8 cellular contexts compared by ENCODE assay signal in the genomic region with DNA sequence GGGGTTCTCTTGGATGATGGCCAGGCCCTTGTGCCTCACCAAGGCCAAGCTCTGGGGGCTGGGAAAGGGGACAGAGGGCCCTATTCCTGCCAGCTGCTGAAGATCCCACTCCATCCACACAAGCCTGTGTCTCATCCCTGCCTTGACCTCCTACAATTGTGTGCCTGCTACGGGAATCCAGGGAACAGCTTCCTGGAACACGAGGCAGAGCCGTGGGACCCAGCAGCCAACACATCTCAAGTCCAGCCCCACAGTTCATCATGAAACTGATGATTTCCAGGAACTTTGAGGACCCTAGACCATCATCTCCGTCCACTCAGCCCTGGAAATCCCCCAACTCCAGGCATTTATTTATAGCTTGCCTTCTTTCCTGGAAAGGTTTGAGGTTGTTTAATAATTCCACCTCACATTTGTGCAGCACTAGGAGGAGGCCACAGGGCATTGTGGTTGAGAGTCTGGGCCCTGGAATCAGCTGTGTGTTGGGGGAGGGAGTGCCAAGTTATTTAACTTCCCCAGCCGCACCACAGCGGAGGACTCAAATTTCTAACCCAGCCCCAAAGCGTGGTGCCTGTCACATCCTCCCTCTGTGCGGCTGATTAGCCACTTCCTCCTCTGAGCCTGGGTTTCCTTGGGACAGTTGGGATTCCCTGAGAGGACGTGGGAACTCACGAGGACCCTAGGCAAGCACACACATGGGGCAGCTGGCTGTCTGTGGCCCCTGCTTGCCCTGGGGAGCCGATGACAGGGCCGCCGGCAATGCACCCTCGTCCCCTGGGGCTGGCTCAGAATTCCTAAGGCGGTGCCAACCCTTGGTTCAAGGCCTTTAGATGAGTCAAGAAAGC. TPM values are rescaled to one million over a fixed set of nuclear protein-coding genes. Genes with fewer than 3 reads are reported as not detected.
DNase-seq lines count a peak whose midpoint lies in the region; ATAC-seq and TF ChIP-seq lines count a peak whose summit lies in the region.

No MANE protein-coding gene starts in this region.

- no peaks in the 10 kb centered on the region for H3K9me3 ChIP-seq in fibroblast of lung (ENCODE audit: control insufficient read depth, insufficient read depth, low read depth, low read length)
- H3K9me3 ChIP-seq in naive thymus-derived CD4-positive, alpha-beta T cell (ENCODE audit: control insufficient read depth in 2 of 3, low read length in 3 of 3): no peaks in the 10 kb centered on the region

- TF ChIP-seq CTCF in fibroblast of lung (conservative IDR thresholded peaks at IDR 0.05 in 1 of 2, IDR thresholded peaks at IDR 0.05 in 1 of 2; ENCODE audit: low read depth in 1 of 2, low read length in 2 of 2): no peak

- H3K27me3 Mint-ChIP-seq in naive thymus-derived CD4-positive, alpha-beta T cell: peaks cover 0 to 20% (median 7%) of the 10 kb centered on the region in 5 donors

- no peaks in the 10 kb centered on the region for H3K36me3 ChIP-seq in fibroblast of lung (ENCODE audit: control insufficient read depth, insufficient read depth, low read length)
- no peaks in the 10 kb centered on the region for H3K36me3 ChIP-seq in naive thymus-derived CD4-positive, alpha-beta T cell (ENCODE audit: control insufficient read depth in 2 of 3, insufficient read depth in 3 of 3, low read length in 3 of 3)

- H3K36me3 Mint-ChIP-seq in naive thymus-derived CD4-positive, alpha-beta T cell: no peaks in the 10 kb centered on the region

- peak overlapping the region in 1 of 10 donors; percentile 33 for H3K4me3 Mint-ChIP-seq in naive thymus-derived CD4-positive, alpha-beta T cell

- H3K27ac ChIP-seq in fibroblast of lung (ENCODE audit: insufficient read depth, low read length): peak overlapping the region; percentile 62
- no peak overlapping the region for H3K27ac ChIP-seq in naive thymus-derived CD4-positive, alpha-beta T cell (ENCODE audit: low read depth, low read length)

- DNase-seq in CMK (ENCODE audit: low read depth) (peak; percentile 71), SW480 (ENCODE audit: low spot score) (peak; percentile 80), fibroblast of lung (ENCODE audit: low read depth in 2 of 2) (peak; percentile 87 to 97), NCI-H2081 (lab: John Stamatoyannopoulos, UW) (no peak)
- DNase-seq in naive thymus-derived CD4-positive, alpha-beta T cell: no peak
- DNase-seq in activated CD8-positive, alpha-beta memory T cell treated with anti-CD3 and anti-CD28 coated beads, Interleukin-2, amount 50 U/mL, for 48 hours: no peak

- peak; percentile 59 for ATAC-seq in HG03354 (IDR thresholded peaks at IDR 0.05; ENCODE audit: poor library complexity, severe bottlenecking, unreplicated experiment)
- peak; percentile 75 for ATAC-seq in naive thymus-derived CD4-positive, alpha-beta T cell
- ATAC-seq in GM18861 (IDR thresholded peaks at IDR 0.05; ENCODE audit: unreplicated experiment): no peak

- POLR2A ChIA-PET in naive thymus-derived CD4-positive, alpha-beta T cell (lab: Charles Lee): no interaction called here

- peak overlapping the region; percentile 56 for H2AFZ ChIP-seq in fibroblast of lung (ENCODE audit: low read length)

- peaks cover 24% of the 10 kb centered on the region for H3K4me1 ChIP-seq in fibroblast of lung (ENCODE audit: control insufficient read depth, extremely low read depth, insufficient read depth, low read length)
- H3K4me1 ChIP-seq in naive thymus-derived CD4-positive, alpha-beta T cell (ENCODE audit: control insufficient read depth in 2 of 2, insufficient read depth in 2 of 2, low read length in 2 of 2): peaks cover 0 to 4% of the 10 kb centered on the region in 2 donors

- no peaks in the 10 kb centered on the region for H3K9me3 Mint-ChIP-seq in naive thymus-derived CD4-positive, alpha-beta T cell

- intact Hi-C loops in naive thymus-derived CD4-positive, alpha-beta T cell (cut with micrococcal nuclease): loop anchor here in 1 of 2 donors (10.0 kb wide), 1 partner anchor 127 kb away; no protein-coding TSS in a partner anchor

- H3K9ac ChIP-seq in fibroblast of lung (ENCODE audit: insufficient read depth, low read length): no peak overlapping the region

- H3K4me2 ChIP-seq in fibroblast of lung (ENCODE audit: extremely low read depth, insufficient read depth, low read length): peak overlapping the region; percentile 78

- peak overlapping the region in 1 of 4 experiments; percentile 20 for H3K4me3 ChIP-seq in fibroblast of lung (replicated peaks in 1 of 4; ENCODE audit: control extremely low read depth in 1 of 4, insufficient read depth in 1 of 4, low read depth in 3 of 4, low read length in 4 of 4)
- H3K4me3 ChIP-seq in naive thymus-derived CD4-positive, alpha-beta T cell (ENCODE audit: low read length): no peak overlapping the region

- peaks cover 6% of the 10 kb centered on the region for H3K27me3 ChIP-seq in fibroblast of lung (ENCODE audit: control insufficient read depth, insufficient read depth, low read length)
- H3K27me3 ChIP-seq in naive thymus-derived CD4-positive, alpha-beta T cell (ENCODE audit: control insufficient read depth in 2 of 2, insufficient read depth in 2 of 2, low read length in 2 of 2): no peaks in the 10 kb centered on the region

- H3K4me1 Mint-ChIP-seq in naive thymus-derived CD4-positive, alpha-beta T cell: peaks cover 0 to 14% (median 0%) of the 10 kb centered on the region in 7 donors

- CTCF ChIA-PET in naive thymus-derived CD4-positive, alpha-beta T cell (lab: Charles Lee): no interaction called here

- no peaks in the 10 kb centered on the region for H4K20me1 ChIP-seq in fibroblast of lung (ENCODE audit: control insufficient read depth, extremely low read depth, insufficient read depth, low read length)

- H3K27ac Mint-ChIP-seq in naive thymus-derived CD4-positive, alpha-beta T cell: no peak overlapping the region

- no peaks in the 10 kb centered on the region for H3K79me2 ChIP-seq in fibroblast of lung (ENCODE audit: control insufficient read depth, insufficient read depth, low read length)

RNA-seq across cellular contexts. Expression of a gene that starts 58.2 kb away (rescaled TPM):
- under 0.01 TPM in 1 of 2 replicates, not detected in the other for total RNA-seq in fibroblast of lung
- polyA plus RNA-seq in fibroblast of lung: 0.03 TPM in 1 of 2 replicates, not detected in the other
- 0.13 and 0.16 TPM in 2 replicates for polyA plus RNA-seq in fibroblast of lung (2012)
- not detected in 2 replicates for polyA minus RNA-seq in fibroblast of lung (ENCODE audit: low replicate concordance)
- 1 to 10 TPM in 1 of 5 experiments, not detected in 4; 1.2 TPM for total RNA-seq in naive thymus-derived CD4-positive, alpha-beta T cell
- polyA plus RNA-seq in naive thymus-derived CD4-positive, alpha-beta T cell: not detected

Comparison
In these comparisons a context has a peak if more than half of its experiments do, and no peak if none do; other contexts are left out.
1. DNase-seq: peak in CMK (single experiment), SW480 (single experiment) and fibroblast of lung (2 of 2); none in naive thymus-derived CD4-positive, alpha-beta T cell (0 of 9), activated CD8-positive, alpha-beta memory T cell treated with anti-CD3 and anti-CD28 coated beads, Interleukin-2, amount 50 U/mL, for 48 hours (single experiment) and NCI-H2081 (0 of 2).